In the genomic region with DNA sequence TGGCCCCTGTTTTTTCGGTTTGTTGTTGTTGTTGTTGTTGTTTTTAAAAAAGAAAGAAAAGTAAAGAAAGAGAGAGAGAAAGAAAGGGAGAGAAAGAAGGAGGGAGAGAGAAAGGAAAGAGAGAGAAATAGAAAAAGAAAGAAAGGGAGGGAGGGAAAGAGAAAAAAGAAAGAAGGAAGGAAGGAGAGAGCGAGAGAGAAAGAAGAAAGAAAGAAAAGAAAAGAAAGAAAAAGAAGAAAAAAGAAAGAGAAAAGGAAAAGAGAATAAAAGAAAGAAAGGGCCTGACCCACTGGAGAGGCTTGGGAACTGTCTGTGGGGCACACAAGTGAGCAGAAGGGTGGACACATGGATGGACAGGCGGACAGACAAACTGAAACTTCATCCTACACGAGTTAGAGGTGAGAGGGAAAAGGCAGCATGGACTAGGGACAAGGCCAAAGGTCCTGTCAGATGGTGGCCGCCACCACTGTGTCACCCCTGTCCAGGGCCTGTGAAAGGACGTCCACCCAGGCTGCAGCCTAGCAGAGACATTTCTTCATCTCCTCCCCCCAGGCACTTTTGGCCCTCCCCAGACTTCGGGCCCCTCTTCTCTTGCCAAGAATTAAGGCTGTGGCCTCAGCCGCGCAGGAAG, we compare ENCODE assay signal across 19 cellular contexts. TPM values are rescaled to one million over a fixed set of nuclear protein-coding genes. Genes with fewer than 3 reads are reported as not detected.
DNase-seq lines count a peak whose midpoint lies in the region; ATAC-seq, FAIRE-seq and TF ChIP-seq lines count a peak whose summit lies in the region.
"Had no signal": no experiment of that assay in that cellular context is flagged by ENCODE, and none has a peak within 500 bp of the region (broad histone marks: within the 10 kb centered on the region; RNA-seq: fewer than 3 reads in every experiment).

No MANE protein-coding gene starts in this region.

- in situ Hi-C loops in HepG2 (cut with HindIII; ENCODE audit: extremely low pct_ligation_motif_present, low pct_unique_long_range_greater_than_20kb), result loop anchor here (10.0 kb wide), 1 partner anchor 45 kb away; a partner anchor contains a TSS

- CTCF ChIA-PET in HepG2 (lab: Yijun Ruan, JAX; ENCODE audit: low intra/inter-chr PET ratio, low total read pairs), result interaction anchor here (1.7 to 1.9 kb wide), 2 partner anchors 15 to 45 kb away, joined by 11 to 33 read pairs; a partner anchor contains a TSS
- CTCF ChIA-PET in activated CD8-positive, alpha-beta T cell treated with anti-CD3 and anti-CD28 coated beads for 36 hours (lab: Charles Lee), result interaction anchor here (1.6 to 2.6 kb wide), 2 partner anchors 16 to 43 kb away, joined by 3 to 10 read pairs; no protein-coding TSS in a partner anchor

- TF ChIP-seq EP300 in HepG2 (IDR thresholded peaks at IDR 0.05; ENCODE audit: low read depth in 2 of 2, low read length in 2 of 2) (no peak), HepG2 (CRISPR knock-in tag; IDR thresholded peaks at IDR 0.05; ENCODE audit: borderline replicate concordance) (no peak)

- ATAC-seq in GM23338 (no peak), HepG2 (peak; percentile 62), HG03439 (IDR thresholded peaks at IDR 0.05; ENCODE audit: unreplicated experiment) (no peak), GM19467 (IDR thresholded peaks at IDR 0.05; ENCODE audit: unreplicated experiment) (no peak)
- ATAC-seq in activated CD8-positive, alpha-beta T cell treated with anti-CD3 and anti-CD28 coated beads for 36 hours, result no peak

- H3K4me1 ChIP-seq in GM23338 (ENCODE audit: insufficient read depth) (peaks cover 24% of the 10 kb centered on the region), SJSA1 (replicated peaks) (peaks cover 34% of the 10 kb centered on the region), HepG2 (ENCODE audit: insufficient read depth, low read length) (peaks cover 71% of the 10 kb centered on the region)

- H3K4me3 ChIP-seq in GM23338 (no peak overlapping the region), SJSA1 (no peak overlapping the region), HepG2 (replicated peaks in 1 of 3; ENCODE audit: insufficient read depth in 1 of 3, low read depth in 2 of 3, low read length in 3 of 3) (peak overlapping the region in 1 of 3 experiments; percentile 60; a peak in 2 of 6 replicates)
- H3K4me3 ChIP-seq: dorsolateral prefrontal cortex, gastrocnemius medialis, right atrium auricular region had no signal

- H3K4me2 ChIP-seq in GM23338 (no peak overlapping the region), HepG2 (ENCODE audit: low read depth, low read length) (peak overlapping the region; percentile 76)

- DNase-seq in GM23338 (ENCODE audit: low spot score) (no peak), SJSA1 (ENCODE audit: low read depth in 1 of 2, low spot score in 2 of 2) (no peak), HepG2 (ENCODE audit: low spot score) (peak; percentile 23), type B pancreatic cell (ENCODE audit: extremely low spot score, unreplicated experiment) (no peak)
- DNase-seq in activated CD8-positive, alpha-beta T cell treated with anti-CD3 and anti-CD28 coated beads for 36 hours, result no peak
- DNase-seq: NCI-H1436 treated with DMSO at 0.1 percent for 48 hours, occipital lobe had no signal

- no peaks in the 10 kb centered on the region for H3K79me2 ChIP-seq in GM23338 (replicated peaks; ENCODE audit: insufficient read depth)
- no peaks in the 10 kb centered on the region for H3K79me2 ChIP-seq in HepG2 (ENCODE audit: insufficient read depth, low read length)

- no TSS peak for BruUV-seq in HepG2 (replicated peaks; lab: Mats Ljungman, UMichigan)

- no peaks in the 10 kb centered on the region for H4K20me1 ChIP-seq in GM23338 (replicated peaks; ENCODE audit: insufficient read depth)
- H4K20me1 ChIP-seq in HepG2 (ENCODE audit: insufficient read depth, low read length), result no peaks in the 10 kb centered on the region

- no peaks in the 10 kb centered on the region for H3K9me2 ChIP-seq in GM23338 (ENCODE audit: insufficient read depth)

- FAIRE-seq in HepG2 (lab: Jason Lieb, UNC), result no peak
- FAIRE-seq: TTC549 had no signal

- intact Hi-C loops in HepG2 (cut with micrococcal nuclease; ENCODE audit: unreplicated experiment), result loop anchor here (1.0 to 2.0 kb wide), 2 partner anchors 15 to 45 kb away; no protein-coding TSS in a partner anchor
- intact Hi-C loops in activated CD8-positive, alpha-beta T cell treated with anti-CD3 and anti-CD28 coated beads for 36 hours (cut with micrococcal nuclease), result loop anchor here (2.0 kb wide), 1 partner anchor 45 kb away; no protein-coding TSS in a partner anchor

- POLR2A ChIA-PET in HepG2 (lab: Yijun Ruan, JAX), result interaction anchor here (4.9 kb wide), 1 partner anchor 8 kb away, joined by 76 read pairs; a partner anchor contains a TSS
- POLR2A ChIA-PET in activated CD8-positive, alpha-beta T cell treated with anti-CD3 and anti-CD28 coated beads for 36 hours (lab: Charles Lee), result no interaction called here

- H3K27me3 Mint-ChIP-seq in GM23338 (ENCODE audit: insufficient read depth, low read depth, poor library complexity), result peaks cover 24% of the 10 kb centered on the region
- no peaks in the 10 kb centered on the region for H3K27me3 Mint-ChIP-seq in activated CD8-positive, alpha-beta T cell treated with anti-CD3 and anti-CD28 coated beads for 36 hours
- no peaks in the 10 kb centered on the region for H3K27me3 Mint-ChIP-seq in type B pancreatic cell

- peaks cover 17% of the 10 kb centered on the region; the same call in 1 of the 2 replicates for H3F3A ChIP-seq in GM23338 (replicated peaks; ENCODE audit: low read depth)

- no peak overlapping the region; the same call in 2 of the 3 replicates for H3K4me3 Mint-ChIP-seq in GM23338
- no peak overlapping the region for H3K4me3 Mint-ChIP-seq in activated CD8-positive, alpha-beta T cell treated with anti-CD3 and anti-CD28 coated beads for 36 hours
- H3K4me3 Mint-ChIP-seq in type B pancreatic cell, result no peak overlapping the region
- H3K4me3 Mint-ChIP-seq: CD8-positive, alpha-beta memory T cell had no signal

- no peaks in the 10 kb centered on the region for H3K36me3 ChIP-seq in GM23338 (ENCODE audit: insufficient read depth)
- H3K36me3 ChIP-seq in SJSA1, result no peaks in the 10 kb centered on the region
- H3K36me3 ChIP-seq in HepG2 (replicated peaks in 1 of 2; ENCODE audit: control insufficient read depth in 1 of 2, insufficient read depth in 2 of 2, low read length in 2 of 2), result no peaks in the 10 kb centered on the region
- H3K36me3 ChIP-seq: gastrocnemius medialis, right atrium auricular region had no signal

- TF ChIP-seq POLR2A in HepG2 (IDR thresholded peaks at IDR 0.05; ENCODE audit: insufficient read depth in 1 of 2, low read depth in 2 of 2, low read length in 2 of 2), result no peak

- no peak for TF ChIP-seq RAD21 in HepG2 (CRISPR knock-in tag; IDR thresholded peaks at IDR 0.05)

- H3K4me1 Mint-ChIP-seq in GM23338, result peaks cover 21% of the 10 kb centered on the region
- peaks cover 9% of the 10 kb centered on the region for H3K4me1 Mint-ChIP-seq in activated CD8-positive, alpha-beta T cell treated with anti-CD3 and anti-CD28 coated beads for 36 hours (ENCODE audit: low read depth)
- peaks cover 10% of the 10 kb centered on the region for H3K4me1 Mint-ChIP-seq in type B pancreatic cell (ENCODE audit: unreplicated experiment)

- WGBS in HepG2 (ENCODE audit: low lambda C conversion rate), result 40% methylated on average over 9 of the region's 9 CpGs

- H2AFZ ChIP-seq in GM23338 (no peak overlapping the region), HepG2 (ENCODE audit: low read length) (no peak overlapping the region)

- H3K9me3 ChIP-seq in SJSA1 (replicated peaks) (no peaks in the 10 kb centered on the region), HepG2 (ENCODE audit: low read length) (no peaks in the 10 kb centered on the region)
- H3K9me3 ChIP-seq: gastrocnemius medialis, right atrium auricular region had no signal

- peak overlapping the region; percentile 53 for H3K9ac ChIP-seq in HepG2 (ENCODE audit: insufficient read depth, low read depth, low read length)

- H3K27ac ChIP-seq in 22Rv1 (peak overlapping the region; percentile 81; the same call in 1 of the 2 replicates), GM23338 (ENCODE audit: low read depth) (peak overlapping the region; percentile 81), SJSA1 (peak overlapping the region; percentile 27; the same call in 1 of the 2 replicates), HepG2 (ENCODE audit: extremely low read length, insufficient read depth, low read length) (peak overlapping the region; percentile 85)
- H3K27ac ChIP-seq: dorsolateral prefrontal cortex, gastrocnemius medialis, right atrium auricular region had no signal

- H3K9me3 Mint-ChIP-seq in GM23338 (no peaks in the 10 kb centered on the region; the same call in 2 of the 3 replicates), type B pancreatic cell (no peaks in the 10 kb centered on the region)
- no peaks in the 10 kb centered on the region for H3K9me3 Mint-ChIP-seq in activated CD8-positive, alpha-beta T cell treated with anti-CD3 and anti-CD28 coated beads for 36 hours
- H3K9me3 Mint-ChIP-seq: CD8-positive, alpha-beta memory T cell had no signal

- peaks cover 47% of the 10 kb centered on the region for H3K36me3 Mint-ChIP-seq in GM23338 (ENCODE audit: low read depth)
- no peaks in the 10 kb centered on the region for H3K36me3 Mint-ChIP-seq in activated CD8-positive, alpha-beta T cell treated with anti-CD3 and anti-CD28 coated beads for 36 hours (ENCODE audit: low read depth)
- H3K36me3 Mint-ChIP-seq in type B pancreatic cell, result no peaks in the 10 kb centered on the region
- H3K36me3 Mint-ChIP-seq: CD8-positive, alpha-beta memory T cell had no signal

- H3K27me3 ChIP-seq in GM23338 (ENCODE audit: insufficient read depth) (peaks cover 28% of the 10 kb centered on the region), SJSA1 (replicated peaks) (no peaks in the 10 kb centered on the region), HepG2 (ENCODE audit: control insufficient read depth in 1 of 2, insufficient read depth in 2 of 2, low read length in 2 of 2) (no peaks in the 10 kb centered on the region)
- H3K27me3 ChIP-seq: dorsolateral prefrontal cortex, gastrocnemius medialis, right atrium auricular region had no signal

- H3K27ac Mint-ChIP-seq in GM23338, result no peak overlapping the region; the same call in 1 of the 2 replicates
- no peak overlapping the region for H3K27ac Mint-ChIP-seq in activated CD8-positive, alpha-beta T cell treated with anti-CD3 and anti-CD28 coated beads for 36 hours
- no peak overlapping the region for H3K27ac Mint-ChIP-seq in type B pancreatic cell

- TF ChIP-seq CTCF in 22Rv1 (IDR thresholded peaks at IDR 0.05) (no peak), GM23338 (conservative IDR thresholded peaks at IDR 0.05; ENCODE audit: low read depth in 2 of 2) (no peak), HepG2 (CRISPR knock-in tag; IDR thresholded peaks at IDR 0.05) (no peak), type B pancreatic cell (conservative IDR thresholded peaks at IDR 0.05) (no peak)
- no peak for TF ChIP-seq CTCF in activated CD8-positive, alpha-beta T cell treated with anti-CD3 and anti-CD28 coated beads for 36 hours (IDR thresholded peaks at IDR 0.05)

RNA-seq across cellular contexts. Expression of a gene that starts 9.2 kb away (rescaled TPM):
- 80.5 and 100 TPM in 2 replicates for total RNA-seq in GM23338 (2014; rRNA removed; shearing (Covaris generic))
- polyA plus RNA-seq in GM23338 (2016; fragmentation: Nextera tagmentation; extraction: Ambion mirVana) (33.3 and 36.9 TPM in 2 replicates), HepG2 (2011; rRNA removed) (62.7 and 68.0 TPM in 2 replicates)
- 95.1 and 116 TPM in 2 replicates for total RNA-seq in SJSA1 (2014; rRNA removed; shearing (Covaris generic))
- total RNA-seq in HepG2 (2016; rRNA removed; fragmentation: Illumina TruSeq; extraction: Trizol) (30.6 and 51.2 TPM in 2 replicates), type B pancreatic cell (ENCODE audit: low replicate concordance) (105 and 124 TPM in 2 replicates)
- 13.8 and 14.2 TPM in 2 replicates for total RNA-seq in HepG2 (2016; cell fraction: cytosol; rRNA removed; fragmentation: Illumina TruSeq; extraction: Trizol; ENCODE audit: low read depth)
- 22.1 and 59.2 TPM in 2 replicates for total RNA-seq in HepG2 (2016; cell fraction: insoluble cytoplasmic fraction; rRNA removed; fragmentation: Illumina TruSeq; extraction: Trizol)
- 23.6 and 25.3 TPM in 2 replicates for total RNA-seq in HepG2 (2016; cell fraction: membrane; rRNA removed; fragmentation: Illumina TruSeq; extraction: Trizol)
- total RNA-seq in HepG2 (2016; cell fraction: nucleus; rRNA removed; fragmentation: Illumina TruSeq; extraction: Trizol), result 82.3 and 107 TPM in 2 replicates
- polyA plus RNA-seq in HepG2 (2011; cell fraction: cytosol; rRNA removed), result 30.5 and 43.7 TPM in 2 replicates
- 347 and 430 TPM in 2 replicates for polyA plus RNA-seq in HepG2 (2011; cell fraction: nucleus; rRNA removed)
- 225 and 263 TPM in 2 replicates for polyA plus RNA-seq in HepG2 (2012)
- 20.9 and 22.6 TPM in 2 replicates for polyA plus RNA-seq in HepG2 (2016; cell fraction: cytosol; fragmentation: Illumina TruSeq; extraction: Trizol; ENCODE audit: low read depth)
- polyA plus RNA-seq in HepG2 (2016; cell fraction: insoluble cytoplasmic fraction; fragmentation: Illumina TruSeq; extraction: Trizol; ENCODE audit: low read depth), result 55.5 and 77.0 TPM in 2 replicates
- polyA plus RNA-seq in HepG2 (2016; cell fraction: membrane; fragmentation: Illumina TruSeq; extraction: Trizol; ENCODE audit: low read depth), result 33.0 and 38.0 TPM in 2 replicates
- polyA plus RNA-seq in HepG2 (2016; cell fraction: nucleus; fragmentation: Illumina TruSeq; extraction: Trizol; ENCODE audit: insufficient read depth, low read depth), result 426 and 433 TPM in 2 replicates
- polyA minus RNA-seq in HepG2 (2011; rRNA and poly(A)+ RNA removed; ENCODE audit: low replicate concordance), result 67.0 TPM in 1 of 2 replicates, not detected in the other
- polyA minus RNA-seq in HepG2 (2011; cell fraction: cytosol; rRNA and poly(A)+ RNA removed), result 53.4 and 68.9 TPM in 2 replicates
- 37.1 and 45.6 TPM in 2 replicates for polyA minus RNA-seq in HepG2 (2011; cell fraction: nucleus; rRNA and poly(A)+ RNA removed)
- total RNA-seq in activated CD8-positive, alpha-beta T cell treated with anti-CD3 and anti-CD28 coated beads for 36 hours, result not detected
- total RNA-seq: CD8-positive, alpha-beta memory T cell had no signal
- polyA plus RNA-seq: CD8-positive, alpha-beta memory T cell had no signal

RNA-seq across cellular contexts. Expression of a gene that starts 22.1 kb away (rescaled TPM):
- total RNA-seq in GM23338 (2014; rRNA removed; shearing (Covaris generic)), result 27.1 and 29.3 TPM in 2 replicates
- 13.8 and 14.5 TPM in 2 replicates for polyA plus RNA-seq in GM23338 (2016; fragmentation: Nextera tagmentation; extraction: Ambion mirVana)
- total RNA-seq in SJSA1 (2014; rRNA removed; shearing (Covaris generic)), result not detected in 2 replicates
- total RNA-seq in HepG2 (2016; rRNA removed; fragmentation: Illumina TruSeq; extraction: Trizol), result 1.1 and 1.8 TPM in 2 replicates
- 0.81 and 0.97 TPM in 2 replicates for total RNA-seq in HepG2 (2016; cell fraction: cytosol; rRNA removed; fragmentation: Illumina TruSeq; extraction: Trizol; ENCODE audit: low read depth)
- total RNA-seq in HepG2 (2016; cell fraction: insoluble cytoplasmic fraction; rRNA removed; fragmentation: Illumina TruSeq; extraction: Trizol), result 0.91 and 1.8 TPM in 2 replicates
- 1.1 and 1.2 TPM in 2 replicates for total RNA-seq in HepG2 (2016; cell fraction: membrane; rRNA removed; fragmentation: Illumina TruSeq; extraction: Trizol)
- 1.6 and 2.7 TPM in 2 replicates for total RNA-seq in HepG2 (2016; cell fraction: nucleus; rRNA removed; fragmentation: Illumina TruSeq; extraction: Trizol)
- 2.6 and 4.3 TPM in 2 replicates for polyA plus RNA-seq in HepG2 (2011; rRNA removed)
- 1.4 and 2.1 TPM in 2 replicates for polyA plus RNA-seq in HepG2 (2011; cell fraction: cytosol; rRNA removed)
- 13.9 and 14.3 TPM in 2 replicates for polyA plus RNA-seq in HepG2 (2011; cell fraction: nucleus; rRNA removed)
- polyA plus RNA-seq in HepG2 (2012), result 1.8 and 2.3 TPM in 2 replicates
- polyA plus RNA-seq in HepG2 (2016; cell fraction: cytosol; fragmentation: Illumina TruSeq; extraction: Trizol; ENCODE audit: low read depth), result 0.87 and 0.89 TPM in 2 replicates
- 1.1 and 1.9 TPM in 2 replicates for polyA plus RNA-seq in HepG2 (2016; cell fraction: insoluble cytoplasmic fraction; fragmentation: Illumina TruSeq; extraction: Trizol; ENCODE audit: low read depth)
- 0.50 and 0.61 TPM in 2 replicates for polyA plus RNA-seq in HepG2 (2016; cell fraction: membrane; fragmentation: Illumina TruSeq; extraction: Trizol; ENCODE audit: low read depth)
- polyA plus RNA-seq in HepG2 (2016; cell fraction: nucleus; fragmentation: Illumina TruSeq; extraction: Trizol; ENCODE audit: insufficient read depth, low read depth), result 4.5 and 5.6 TPM in 2 replicates
- polyA minus RNA-seq in HepG2 (2011; rRNA and poly(A)+ RNA removed; ENCODE audit: low replicate concordance), result 0.33 and 11.2 TPM in 2 replicates
- 1.4 and 2.2 TPM in 2 replicates for polyA minus RNA-seq in HepG2 (2011; cell fraction: cytosol; rRNA and poly(A)+ RNA removed)
- polyA minus RNA-seq in HepG2 (2011; cell fraction: nucleus; rRNA and poly(A)+ RNA removed), result 3.9 and 5.8 TPM in 2 replicates
- not detected for total RNA-seq in activated CD8-positive, alpha-beta T cell treated with anti-CD3 and anti-CD28 coated beads for 36 hours
- total RNA-seq in type B pancreatic cell (ENCODE audit: low replicate concordance), result 13.9 and 37.7 TPM in 2 replicates
- total RNA-seq: cardiac septum; CD8-positive, alpha-beta memory T cell; HT1080; occipital lobe; right atrium auricular region; RPMI7951; temporal lobe had no signal
- polyA plus RNA-seq: CD8-positive, alpha-beta memory T cell had no signal

RNA-seq across cellular contexts. Expression of a gene that starts 46.4 kb away (rescaled TPM):
- 230 and 235 TPM in 2 replicates for total RNA-seq in GM23338 (2014; rRNA removed; shearing (Covaris generic))
- polyA plus RNA-seq in GM23338 (2016; fragmentation: Nextera tagmentation; extraction: Ambion mirVana) (109 and 113 TPM in 2 replicates), HepG2 (2011; rRNA removed) (114 and 164 TPM in 2 replicates)
- total RNA-seq in SJSA1 (2014; rRNA removed; shearing (Covaris generic)), result 246 and 273 TPM in 2 replicates
- total RNA-seq in HepG2 (2016; rRNA removed; fragmentation: Illumina TruSeq; extraction: Trizol) (32.7 and 75.4 TPM in 2 replicates), type B pancreatic cell (ENCODE audit: low replicate concordance) (123 and 203 TPM in 2 replicates)
- 14.1 and 16.2 TPM in 2 replicates for total RNA-seq in HepG2 (2016; cell fraction: cytosol; rRNA removed; fragmentation: Illumina TruSeq; extraction: Trizol; ENCODE audit: low read depth)
- total RNA-seq in HepG2 (2016; cell fraction: insoluble cytoplasmic fraction; rRNA removed; fragmentation: Illumina TruSeq; extraction: Trizol), result 26.6 and 79.7 TPM in 2 replicates
- total RNA-seq in HepG2 (2016; cell fraction: membrane; rRNA removed; fragmentation: Illumina TruSeq; extraction: Trizol), result 27.2 and 31.1 TPM in 2 replicates
- total RNA-seq in HepG2 (2016; cell fraction: nucleus; rRNA removed; fragmentation: Illumina TruSeq; extraction: Trizol), result 65.4 and 75.4 TPM in 2 replicates
- 99.1 and 107 TPM in 2 replicates for polyA plus RNA-seq in HepG2 (2011; cell fraction: cytosol; rRNA removed)
- polyA plus RNA-seq in HepG2 (2011; cell fraction: nucleus; rRNA removed), result 78.9 and 91.7 TPM in 2 replicates
- 75.5 and 159 TPM in 2 replicates for polyA plus RNA-seq in HepG2 (2012)
- 13.2 and 14.3 TPM in 2 replicates for polyA plus RNA-seq in HepG2 (2016; cell fraction: cytosol; fragmentation: Illumina TruSeq; extraction: Trizol; ENCODE audit: low read depth)
- polyA plus RNA-seq in HepG2 (2016; cell fraction: insoluble cytoplasmic fraction; fragmentation: Illumina TruSeq; extraction: Trizol; ENCODE audit: low read depth), result 33.0 and 42.6 TPM in 2 replicates
- 24.0 and 26.9 TPM in 2 replicates for polyA plus RNA-seq in HepG2 (2016; cell fraction: membrane; fragmentation: Illumina TruSeq; extraction: Trizol; ENCODE audit: low read depth)
- polyA plus RNA-seq in HepG2 (2016; cell fraction: nucleus; fragmentation: Illumina TruSeq; extraction: Trizol; ENCODE audit: insufficient read depth, low read depth), result 142 TPM in 2 replicates
- polyA minus RNA-seq in HepG2 (2011; rRNA and poly(A)+ RNA removed; ENCODE audit: low replicate concordance), result 35.2 and 152 TPM in 2 replicates
- polyA minus RNA-seq in HepG2 (2011; cell fraction: cytosol; rRNA and poly(A)+ RNA removed), result 59.6 and 69.2 TPM in 2 replicates
- polyA minus RNA-seq in HepG2 (2011; cell fraction: nucleus; rRNA and poly(A)+ RNA removed), result 28.7 and 29.8 TPM in 2 replicates
- under 1 TPM; 0.36 to 0.65 TPM for total RNA-seq in activated CD8-positive, alpha-beta T cell treated with anti-CD3 and anti-CD28 coated beads for 36 hours

RNA-seq across cellular contexts. Expression of a gene that starts 51.2 kb away (rescaled TPM):
- 0.62 and 1.4 TPM in 2 replicates for total RNA-seq in GM23338 (2014; rRNA removed; shearing (Covaris generic))
- 3.3 and 4.1 TPM in 2 replicates for polyA plus RNA-seq in GM23338 (2016; fragmentation: Nextera tagmentation; extraction: Ambion mirVana)
- 3.9 and 12.3 TPM in 2 replicates for total RNA-seq in SJSA1 (2014; rRNA removed; shearing (Covaris generic))
- 2.0 and 4.0 TPM in 2 replicates for total RNA-seq in HepG2 (2016; rRNA removed; fragmentation: Illumina TruSeq; extraction: Trizol)
- total RNA-seq in HepG2 (2016; cell fraction: cytosol; rRNA removed; fragmentation: Illumina TruSeq; extraction: Trizol; ENCODE audit: low read depth), result 4.5 and 8.9 TPM in 2 replicates
- 1.9 and 4.2 TPM in 2 replicates for total RNA-seq in HepG2 (2016; cell fraction: insoluble cytoplasmic fraction; rRNA removed; fragmentation: Illumina TruSeq; extraction: Trizol)
- total RNA-seq in HepG2 (2016; cell fraction: membrane; rRNA removed; fragmentation: Illumina TruSeq; extraction: Trizol), result 8.2 and 10.1 TPM in 2 replicates
- total RNA-seq in HepG2 (2016; cell fraction: nucleus; rRNA removed; fragmentation: Illumina TruSeq; extraction: Trizol), result 3.1 and 4.6 TPM in 2 replicates
- 2.3 and 2.6 TPM in 2 replicates for polyA plus RNA-seq in HepG2 (2011; rRNA removed)
- 1.8 and 3.4 TPM in 2 replicates for polyA plus RNA-seq in HepG2 (2011; cell fraction: cytosol; rRNA removed)
- 23.1 and 29.5 TPM in 2 replicates for polyA plus RNA-seq in HepG2 (2011; cell fraction: nucleus; rRNA removed)
- 6.8 and 9.9 TPM in 2 replicates for polyA plus RNA-seq in HepG2 (2012)
- polyA plus RNA-seq in HepG2 (2016; cell fraction: cytosol; fragmentation: Illumina TruSeq; extraction: Trizol; ENCODE audit: low read depth), result 13.0 TPM in 2 replicates
- polyA plus RNA-seq in HepG2 (2016; cell fraction: insoluble cytoplasmic fraction; fragmentation: Illumina TruSeq; extraction: Trizol; ENCODE audit: low read depth), result 8.2 and 12.0 TPM in 2 replicates
- polyA plus RNA-seq in HepG2 (2016; cell fraction: membrane; fragmentation: Illumina TruSeq; extraction: Trizol; ENCODE audit: low read depth), result 18.9 and 20.6 TPM in 2 replicates
- polyA plus RNA-seq in HepG2 (2016; cell fraction: nucleus; fragmentation: Illumina TruSeq; extraction: Trizol; ENCODE audit: insufficient read depth, low read depth), result 17.9 and 18.7 TPM in 2 replicates
- 5.3 and 5.6 TPM in 2 replicates for polyA minus RNA-seq in HepG2 (2011; rRNA and poly(A)+ RNA removed; ENCODE audit: low replicate concordance)
- polyA minus RNA-seq in HepG2 (2011; cell fraction: cytosol; rRNA and poly(A)+ RNA removed), result 4.7 and 5.7 TPM in 2 replicates
- 3.2 and 4.1 TPM in 2 replicates for polyA minus RNA-seq in HepG2 (2011; cell fraction: nucleus; rRNA and poly(A)+ RNA removed)
- 10 to 100 TPM; 22.8 to 27.7 TPM for total RNA-seq in activated CD8-positive, alpha-beta T cell treated with anti-CD3 and anti-CD28 coated beads for 36 hours
- 18.9 and 41.2 TPM in 2 replicates for total RNA-seq in type B pancreatic cell (ENCODE audit: low replicate concordance)
- total RNA-seq: occipital lobe had no signal

Comparison
In these comparisons a context has a peak if more than half of its experiments do, and no peak if none do; other contexts are left out.
1. H3K27ac ChIP-seq: peak in every context shown above with its lines; median percentile 85 in HepG2; 81 in 22Rv1; 81 in GM23338; 27 in SJSA1.
2. RNA of a gene that starts 9.2 kb away (total RNA-seq): 95.1 to 116 TPM in SJSA1, 105 to 124 TPM in type B pancreatic cell, 80.5 to 100 TPM in GM23338 and 13.8 to 107 TPM in HepG2; not detected in activated CD8-positive, alpha-beta T cell treated with anti-CD3 and anti-CD28 coated beads for 36 hours; every median in the first group is over 10 times any median in the second.
3. RNA of a gene that starts 46.4 kb away (total RNA-seq): 246 to 273 TPM in SJSA1, 230 to 235 TPM in GM23338, 123 to 203 TPM in type B pancreatic cell and 14.1 to 79.7 TPM in HepG2; 0.36 to 0.65 TPM in activated CD8-positive, alpha-beta T cell treated with anti-CD3 and anti-CD28 coated beads for 36 hours; every median in the first group is over 4 times any median in the second.